Comparison of ENCODE assay signal across 25 cellular contexts in the genomic region with DNA sequence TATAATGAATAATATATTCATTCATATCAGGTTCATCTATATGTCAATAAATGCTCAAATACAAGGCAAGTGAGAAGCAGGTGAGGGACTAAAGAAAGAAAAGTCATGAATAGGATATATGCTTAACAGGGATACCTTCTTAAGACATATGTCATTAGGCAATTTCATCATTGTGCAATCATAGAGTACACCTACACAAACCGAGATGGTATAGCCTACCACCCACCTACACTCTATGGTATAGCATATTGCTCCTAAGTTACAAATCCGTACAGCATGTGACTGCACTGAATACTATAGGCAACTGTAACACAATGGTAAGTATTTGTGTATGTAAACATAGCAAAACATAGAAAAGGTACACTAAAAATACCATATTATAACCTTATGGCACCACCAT. TPM values are rescaled to one million over a fixed set of nuclear protein-coding genes. Genes with fewer than 3 reads are reported as not detected.
DNase-seq lines count a peak whose midpoint lies in the region; ATAC-seq, FAIRE-seq and TF ChIP-seq lines count a peak whose summit lies in the region.
"Had no signal": no experiment of that assay in that cellular context is flagged by ENCODE, and none has a peak within 500 bp of the region (broad histone marks: within the 10 kb centered on the region; RNA-seq: fewer than 3 reads in every experiment).

No MANE protein-coding gene starts in this region.

- in situ Hi-C loops in HepG2 (cut with HindIII; ENCODE audit: extremely low pct_ligation_motif_present, low pct_unique_long_range_greater_than_20kb) (no loop called here), IMR-90 (cut with MboI; ENCODE audit: low sequenced_read_pairs) (no loop called here)

- BruUV-seq in HepG2 (replicated peaks; lab: Mats Ljungman, UMichigan) = no TSS peak
- BruUV-seq in IMR-90 (replicated peaks; lab: Mats Ljungman, UMichigan) = no TSS peak

- H3K56ac ChIP-seq in IMR-90 (ENCODE audit: extremely low read depth, insufficient read depth, low read length) = no peak overlapping the region

- H3K4me1 ChIP-seq in HepG2 (ENCODE audit: insufficient read depth, low read length) (no peaks in the 10 kb centered on the region), right lobe of liver (no peaks in the 10 kb centered on the region), IMR-90 (ENCODE audit: control insufficient read depth, insufficient read depth, low read length) (no peaks in the 10 kb centered on the region)
- H3K4me1 ChIP-seq: A549; BLaER1 treated with 17β-estradiol and CSF1 and Interleukin-3, amounts not matched to agents 10 nM and 100 nM had no signal

- peaks cover 29 to 55% of the 10 kb centered on the region in 2 donors for H3K36me3 Mint-ChIP-seq in CD14-positive monocyte

- no peaks in the 10 kb centered on the region for H3K27me3 ChIP-seq in HepG2 (ENCODE audit: control insufficient read depth in 1 of 2, insufficient read depth in 2 of 2, low read length in 2 of 2)
- no peaks in the 10 kb centered on the region for H3K27me3 ChIP-seq in right lobe of liver
- no peaks in the 10 kb centered on the region for H3K27me3 ChIP-seq in IMR-90 (ENCODE audit: control insufficient read depth, insufficient read depth, low read length)
- H3K27me3 ChIP-seq in bronchial epithelial cell (ENCODE audit: control insufficient read depth, insufficient read depth, low read length) = no peaks in the 10 kb centered on the region
- H3K27me3 ChIP-seq: BLaER1 treated with 17β-estradiol and CSF1 and Interleukin-3, amounts not matched to agents 10 nM and 100 nM had no signal

- CTCF ChIA-PET in HepG2 (lab: Yijun Ruan, JAX; ENCODE audit: low intra/inter-chr PET ratio, low total read pairs) = no interaction called here
- CTCF ChIA-PET in IMR-90 (lab: Yijun Ruan, JAX) = no interaction called here

- H4K8ac ChIP-seq in IMR-90 (ENCODE audit: low read depth in 2 of 2, low read length in 2 of 2) = no peak overlapping the region

- no peaks in the 10 kb centered on the region for H3K9me1 ChIP-seq in IMR-90 (ENCODE audit: insufficient read depth, low read length)

- no peak overlapping the region for H2AK5ac ChIP-seq in IMR-90 (ENCODE audit: low read depth, low read length)

- no peaks in the 10 kb centered on the region for H3K79me2 ChIP-seq in HepG2 (ENCODE audit: insufficient read depth, low read length)

- H4K20me1 ChIP-seq in HepG2 (ENCODE audit: insufficient read depth, low read length) = no peaks in the 10 kb centered on the region
- no peaks in the 10 kb centered on the region for H4K20me1 ChIP-seq in IMR-90 (ENCODE audit: insufficient read depth, low read length)
- H4K20me1 ChIP-seq: BLaER1 treated with 17β-estradiol and CSF1 and Interleukin-3, amounts not matched to agents 10 nM and 100 nM had no signal

- TF ChIP-seq RAD21 in HepG2 (CRISPR knock-in tag; IDR thresholded peaks at IDR 0.05) (no peak), IMR-90 (IDR thresholded peaks at IDR 0.05; ENCODE audit: low read length) (no peak)

- intact Hi-C loops in HepG2 (cut with micrococcal nuclease; ENCODE audit: unreplicated experiment) (no loop called here), right lobe of liver (cut with DNase I) (no loop called here), IMR-90 (cut with micrococcal nuclease) (no loop called here), CD14-positive monocyte (cut with micrococcal nuclease) (no loop called here)

- H4K5ac ChIP-seq in IMR-90 (ENCODE audit: low read depth, low read length) = no peak overlapping the region

- FAIRE-seq in HepG2 (lab: Jason Lieb, UNC) = no peak
- no peak for FAIRE-seq in bronchial epithelial cell (lab: Jason Lieb, UNC)
- FAIRE-seq: A549, GM12878, GM18507 had no signal

- ATAC-seq in HepG2 (no peak), right lobe of liver (no peak), IMR-90 (ENCODE audit: low read depth) (no peak), HG03139 (IDR thresholded peaks at IDR 0.05; ENCODE audit: unreplicated experiment) (no peak), GM18498 (IDR thresholded peaks at IDR 0.05; ENCODE audit: unreplicated experiment) (no peak)
- ATAC-seq: A549, GM12878 had no signal

- H3K9me3 ChIP-seq in HepG2 (ENCODE audit: low read length) (no peaks in the 10 kb centered on the region), right lobe of liver (no peaks in the 10 kb centered on the region), IMR-90 (ENCODE audit: control insufficient read depth, insufficient read depth, low read length) (no peaks in the 10 kb centered on the region)
- H3K9me3 ChIP-seq: A549 had no signal

- dilution Hi-C loops in IMR-90 (cut with HindIII; ENCODE audit: low sequenced_read_pairs, unreplicated experiment) = no loop called here

- H3K27ac Mint-ChIP-seq in CD14-positive monocyte = no peak overlapping the region
- H3K27ac Mint-ChIP-seq: B cell; CD4-positive, alpha-beta memory T cell; CD4-positive, CD25-positive, alpha-beta regulatory T cell; CD8-positive, alpha-beta memory T cell had no signal

- DNase-seq in HepG2 (ENCODE audit: low spot score) (no peak), right lobe of liver (no peak), IMR-90 (no peak), bronchial epithelial cell (ENCODE audit: low read depth) (peak; percentile 15), CD14-positive monocyte (ENCODE audit: low spot score) (no peak)
- DNase-seq: AML-193; CD4-positive, alpha-beta memory T cell; CD4-positive, CD25-positive, alpha-beta regulatory T cell; CD8-positive, alpha-beta memory T cell; COR-L47; DMS 273 treated with DMSO at 0.1 percent for 48 hours; DMS153; DMS53; DMS79; EL; GDM1 had no signal

- POLR2A ChIA-PET in HepG2 (lab: Yijun Ruan, JAX) = no interaction called here
- POLR2A ChIA-PET in IMR-90 (lab: Charles Lee; ENCODE audit: unreplicated experiment) = no interaction called here

- H3K4me3 Mint-ChIP-seq in CD14-positive monocyte = no peak overlapping the region
- H3K4me3 Mint-ChIP-seq: B cell; CD4-positive, alpha-beta memory T cell; CD4-positive, CD25-positive, alpha-beta regulatory T cell; CD8-positive, alpha-beta memory T cell had no signal

- no peak overlapping the region for H2AK9ac ChIP-seq in IMR-90 (replicated peaks; ENCODE audit: low read depth, low read length, poor library complexity)

- H3K4me2 ChIP-seq in HepG2 (ENCODE audit: low read depth, low read length) (no peak overlapping the region), IMR-90 (ENCODE audit: low read depth, low read length) (no peak overlapping the region)
- H3K4me2 ChIP-seq: A549; BLaER1 treated with 17β-estradiol and CSF1 and Interleukin-3, amounts not matched to agents 10 nM and 100 nM had no signal

- H4K91ac ChIP-seq in IMR-90 (ENCODE audit: insufficient read depth, low read depth, low read length) = no peak overlapping the region

- no peak overlapping the region for H3K14ac ChIP-seq in IMR-90 (replicated peaks; ENCODE audit: low read depth, low read length)

- H3K4ac ChIP-seq in IMR-90 (ENCODE audit: low read depth, low read length) = no peak overlapping the region

- 81% methylated on average over 2 of the region's 2 CpGs for WGBS in HepG2 (ENCODE audit: low lambda C conversion rate)
- 90% methylated on average over 2 of the region's 2 CpGs for WGBS in right lobe of liver (ENCODE audit: insufficient coverage, low coverage, low lambda C conversion rate, missing lambda C conversion rate)
- WGBS in IMR-90 (ENCODE audit: extremely low coverage in 2 of 2, insufficient read length in 1 of 2), 2 experiments = no CpG with 5 or more reads among the region's 2 CpGs

- H2AFZ ChIP-seq in HepG2 (ENCODE audit: low read length) (no peak overlapping the region), IMR-90 (replicated peaks; ENCODE audit: low read length, poor library complexity) (no peak overlapping the region)

- H2BK15ac ChIP-seq in IMR-90 (ENCODE audit: low read depth, low read length) = no peak overlapping the region

- H3K27ac ChIP-seq in HepG2 (ENCODE audit: extremely low read length, insufficient read depth, low read length) = no peak overlapping the region
- no peak overlapping the region for H3K27ac ChIP-seq in right lobe of liver
- H3K27ac ChIP-seq in IMR-90 (ENCODE audit: insufficient read depth, low read length) = no peak overlapping the region
- H3K27ac ChIP-seq: 22Rv1; A549; BLaER1 treated with 17β-estradiol and CSF1 and Interleukin-3, amounts not matched to agents 10 nM and 100 nM; C4-2B had no signal

- no peaks in the 10 kb centered on the region for H3K79me1 ChIP-seq in IMR-90 (ENCODE audit: low read depth in 1 of 2, low read length in 2 of 2)

- H3K18ac ChIP-seq in IMR-90 (ENCODE audit: low read depth, low read length) = no peak overlapping the region

- no peak overlapping the region for H2BK5ac ChIP-seq in IMR-90 (ENCODE audit: low read depth, low read length, poor library complexity, severe bottlenecking)

- no peak for TF ChIP-seq CTCF in HepG2 (CRISPR knock-in tag; IDR thresholded peaks at IDR 0.05)
- TF ChIP-seq CTCF in right lobe of liver (IDR thresholded peaks at IDR 0.05) = no peak
- TF ChIP-seq CTCF in IMR-90 (conservative IDR thresholded peaks at IDR 0.05; ENCODE audit: low read depth, low read length) = no peak
- TF ChIP-seq CTCF in bronchial epithelial cell (IDR thresholded peaks at IDR 0.05; ENCODE audit: insufficient read depth, low read length, severe bottlenecking) = no peak
- TF ChIP-seq CTCF in CD14-positive monocyte (IDR thresholded peaks at IDR 0.05) = no peak

- TF ChIP-seq POLR2A in HepG2 (IDR thresholded peaks at IDR 0.05; ENCODE audit: insufficient read depth in 1 of 2, low read depth in 2 of 2, low read length in 2 of 2) (no peak), right lobe of liver (IDR thresholded peaks at IDR 0.05) (no peak), IMR-90 (IDR thresholded peaks at IDR 0.05; ENCODE audit: low read depth, low read length) (no peak)

- no peak overlapping the region for H3K9ac ChIP-seq in HepG2 (ENCODE audit: insufficient read depth, low read depth, low read length)
- no peak overlapping the region for H3K9ac ChIP-seq in IMR-90 (ENCODE audit: low read depth, low read length)
- H3K9ac ChIP-seq: BLaER1 treated with 17β-estradiol and CSF1 and Interleukin-3, amounts not matched to agents 10 nM and 100 nM had no signal

- H3K4me1 Mint-ChIP-seq in CD14-positive monocyte = no peaks in the 10 kb centered on the region
- H3K4me1 Mint-ChIP-seq: B cell had no signal

- no peak for TF ChIP-seq EP300 in HepG2 (IDR thresholded peaks at IDR 0.05; ENCODE audit: low read depth in 2 of 2, low read length in 2 of 2)
- TF ChIP-seq EP300 in HepG2 (CRISPR knock-in tag; IDR thresholded peaks at IDR 0.05; ENCODE audit: borderline replicate concordance) = no peak

- H3K9me3 Mint-ChIP-seq in CD14-positive monocyte = peaks cover 9 to 28% (median 15%) of the 10 kb centered on the region in 7 donors

- H3K23ac ChIP-seq in IMR-90 (ENCODE audit: low read depth, low read length) = no peak overlapping the region

- H2BK120ac ChIP-seq in IMR-90 (ENCODE audit: low read depth, low read length) = no peak overlapping the region

- H3K4me3 ChIP-seq in HepG2 (replicated peaks in 1 of 3; ENCODE audit: insufficient read depth in 1 of 3, low read depth in 2 of 3, low read length in 3 of 3) = no peak overlapping the region
- H3K4me3 ChIP-seq in right lobe of liver = no peak overlapping the region
- no peak overlapping the region for H3K4me3 ChIP-seq in IMR-90 (ENCODE audit: insufficient read depth, low read depth, low read length)
- no peak overlapping the region for H3K4me3 ChIP-seq in bronchial epithelial cell (ENCODE audit: low read depth, low read length)
- H3K4me3 ChIP-seq: A549; BLaER1 treated with 17β-estradiol and CSF1 and Interleukin-3, amounts not matched to agents 10 nM and 100 nM; GM12878 had no signal

- no peak overlapping the region for H2BK20ac ChIP-seq in IMR-90 (ENCODE audit: low read depth, low read length)

- H3K36me3 ChIP-seq in HepG2 (replicated peaks in 1 of 2; ENCODE audit: control insufficient read depth in 1 of 2, insufficient read depth in 2 of 2, low read length in 2 of 2) = no peaks in the 10 kb centered on the region
- peaks cover 0 to 8% (median 1%) of the 10 kb centered on the region in 4 donors for H3K36me3 ChIP-seq in right lobe of liver
- peaks cover 3% of the 10 kb centered on the region; the same call in 1 of the 2 replicates for H3K36me3 ChIP-seq in IMR-90 (ENCODE audit: control insufficient read depth, insufficient read depth, low read length)
- peaks cover 1% of the 10 kb centered on the region for H3K36me3 ChIP-seq in bronchial epithelial cell (ENCODE audit: control insufficient read depth, insufficient read depth, low read length)

- peaks cover 0 to 2% (median 0%) of the 10 kb centered on the region in 3 donors for H3K27me3 Mint-ChIP-seq in CD14-positive monocyte (ENCODE audit: low read depth in 3 of 3)
- H3K27me3 Mint-ChIP-seq: B cell; CD4-positive, alpha-beta memory T cell; CD4-positive, CD25-positive, alpha-beta regulatory T cell; CD8-positive, alpha-beta memory T cell had no signal

RNA-seq across cellular contexts. Expression of gene KANSL2, which starts 39.0 kb away (rescaled TPM):
- total RNA-seq in HepG2 (2016; rRNA removed; fragmentation: Illumina TruSeq; extraction: Trizol) (40.1 and 41.3 TPM in 2 replicates), right lobe of liver (10 to 100 TPM in 3 of 6 experiments, 1 to 10 TPM in 3; 6.4 to 24.3 (median 12.0) TPM), IMR-90 (2012; rRNA removed) (46.4 and 47.5 TPM in 2 replicates), bronchial epithelial cell (52.5 and 70.3 TPM in 2 replicates)
- 11.6 and 13.1 TPM in 2 replicates for total RNA-seq in HepG2 (2016; cell fraction: cytosol; rRNA removed; fragmentation: Illumina TruSeq; extraction: Trizol; ENCODE audit: low read depth)
- total RNA-seq in HepG2 (2016; cell fraction: insoluble cytoplasmic fraction; rRNA removed; fragmentation: Illumina TruSeq; extraction: Trizol) = 39.5 and 40.8 TPM in 2 replicates
- total RNA-seq in HepG2 (2016; cell fraction: membrane; rRNA removed; fragmentation: Illumina TruSeq; extraction: Trizol) = 20.4 and 20.6 TPM in 2 replicates
- total RNA-seq in HepG2 (2016; cell fraction: nucleus; rRNA removed; fragmentation: Illumina TruSeq; extraction: Trizol) = 49.1 and 56.8 TPM in 2 replicates
- polyA plus RNA-seq in HepG2 (2011; rRNA removed) (22.0 and 24.1 TPM in 2 replicates), IMR-90 (2012; rRNA removed) (23.3 and 25.2 TPM in 2 replicates), CD14-positive monocyte (10 to 100 TPM; 12.2 to 12.5 TPM)
- 23.5 and 23.9 TPM in 2 replicates for polyA plus RNA-seq in HepG2 (2011; cell fraction: cytosol; rRNA removed)
- polyA plus RNA-seq in HepG2 (2011; cell fraction: nucleus; rRNA removed) = 38.4 and 46.5 TPM in 2 replicates
- 17.0 and 17.6 TPM in 2 replicates for polyA plus RNA-seq in HepG2 (2012)
- polyA plus RNA-seq in HepG2 (2016; cell fraction: cytosol; fragmentation: Illumina TruSeq; extraction: Trizol; ENCODE audit: low read depth) = 4.1 and 5.1 TPM in 2 replicates
- 26.9 and 31.9 TPM in 2 replicates for polyA plus RNA-seq in HepG2 (2016; cell fraction: insoluble cytoplasmic fraction; fragmentation: Illumina TruSeq; extraction: Trizol; ENCODE audit: low read depth)
- polyA plus RNA-seq in HepG2 (2016; cell fraction: membrane; fragmentation: Illumina TruSeq; extraction: Trizol; ENCODE audit: low read depth) = 6.4 and 6.7 TPM in 2 replicates
- 56.2 and 75.3 TPM in 2 replicates for polyA plus RNA-seq in HepG2 (2016; cell fraction: nucleus; fragmentation: Illumina TruSeq; extraction: Trizol; ENCODE audit: insufficient read depth, low read depth)
- 80.5 and 142 TPM in 2 replicates for polyA minus RNA-seq in HepG2 (2011; rRNA and poly(A)+ RNA removed; ENCODE audit: low replicate concordance)
- polyA minus RNA-seq in HepG2 (2011; cell fraction: cytosol; rRNA and poly(A)+ RNA removed) = 21.1 and 21.6 TPM in 2 replicates
- 102 and 110 TPM in 2 replicates for polyA minus RNA-seq in HepG2 (2011; cell fraction: nucleus; rRNA and poly(A)+ RNA removed)
- polyA plus RNA-seq in IMR-90 (2012; cell fraction: cytosol; rRNA removed) = 6.7 and 10.0 TPM in 2 replicates
- 10.9 and 48.3 TPM in 2 replicates for polyA plus RNA-seq in IMR-90 (2012; cell fraction: nucleus; rRNA removed; ENCODE audit: low replicate concordance)
